In genomic region chr20:20712474-20713243, GRCh38 we compare ENCODE assay signal across 8 cellular contexts. TPM values are rescaled to one million over a fixed set of nuclear protein-coding genes. Genes with fewer than 3 reads are reported as not detected.
DNase-seq lines count a peak whose midpoint lies in the region; ATAC-seq and TF ChIP-seq lines count a peak whose summit lies in the region.

Gene RALGAPA2, minus strand, starts transcription at chr20:20712644. Its CDS starts 164 bp downstream, at chr20:20712480.

- peak within 1 kb of the TSS; percentile 92 for H3K27ac Mint-ChIP-seq in T-helper 17 cell
- peak within 1 kb of the TSS; percentile 95 for H3K27ac Mint-ChIP-seq in progenitor cell of endocrine pancreas

- H3K4me3 Mint-ChIP-seq in T-helper 17 cell (peak within 1 kb of the TSS; percentile 91), progenitor cell of endocrine pancreas (ENCODE audit: low read depth) (peak within 1 kb of the TSS; percentile 94)

- H3K27me3 ChIP-seq in left ventricle myocardium inferior (ENCODE audit: low read depth) = no peaks in the 10 kb centered on the region

- H3K27ac ChIP-seq in left ventricle myocardium inferior (replicated peaks) = peak within 1 kb of the TSS; percentile 95

- peak within 1 kb of the TSS; percentile 93 for H3K4me3 ChIP-seq in left ventricle myocardium inferior

- ATAC-seq in HG02885 (IDR thresholded peaks at IDR 0.05; ENCODE audit: poor library complexity, unreplicated experiment) (peak; percentile 97), T-helper 17 cell (peak; percentile 97)

- peaks cover 38% of the 10 kb centered on the region for H3K4me1 ChIP-seq in left ventricle myocardium inferior

- DNase-seq in NCI-H1694 treated with DMSO at 0.1 percent for 48 hours (lab: John Stamatoyannopoulos, UW) (peak; percentile 93), T-helper 17 cell (peak; percentile 88 to 96 (median 89)), amygdala (lab: John Stamatoyannopoulos, UW) (peak; percentile 85 to 100 (median 96)), left ventricle myocardium inferior (peak; percentile 97), progenitor cell of endocrine pancreas (ENCODE audit: low spot score, unreplicated experiment) (peak; percentile 94), ureter (ENCODE audit: low spot score) (peak; percentile 96)

- intact Hi-C loops in left ventricle myocardium inferior (cut with micrococcal nuclease) = no loop called here

- H3K36me3 ChIP-seq in left ventricle myocardium inferior = no peaks in the 10 kb centered on the region

- peak; percentile 33 for TF ChIP-seq POLR2A in GM15510 (IDR thresholded peaks at IDR 0.05; ENCODE audit: borderline replicate concordance, extremely low read depth, insufficient read length)

- H3K36me3 Mint-ChIP-seq in T-helper 17 cell (ENCODE audit: low read depth) = no peaks in the 10 kb centered on the region
- no peaks in the 10 kb centered on the region for H3K36me3 Mint-ChIP-seq in progenitor cell of endocrine pancreas (ENCODE audit: insufficient read depth)

- no peaks in the 10 kb centered on the region for H3K9me3 Mint-ChIP-seq in progenitor cell of endocrine pancreas (ENCODE audit: low read depth)

- H3K27me3 Mint-ChIP-seq in T-helper 17 cell = peaks cover 5% of the 10 kb centered on the region
- no peaks in the 10 kb centered on the region for H3K27me3 Mint-ChIP-seq in progenitor cell of endocrine pancreas

- H3K9me3 ChIP-seq in T-helper 17 cell (ENCODE audit: control insufficient read depth, low read length, poor library complexity, severe bottlenecking) (no peaks in the 10 kb centered on the region), left ventricle myocardium inferior (replicated peaks) (no peaks in the 10 kb centered on the region)

- H3K4me1 Mint-ChIP-seq in T-helper 17 cell (peaks cover 25% of the 10 kb centered on the region), progenitor cell of endocrine pancreas (ENCODE audit: low read depth) (peaks cover 22% of the 10 kb centered on the region)

- TF ChIP-seq CTCF in left ventricle myocardium inferior (IDR thresholded peaks at IDR 0.05; ENCODE audit: borderline replicate concordance) (peak; percentile 13), progenitor cell of endocrine pancreas (IDR thresholded peaks at IDR 0.05; ENCODE audit: unreplicated experiment) (no peak)

RNA-seq across cellular contexts. Expression of gene RALGAPA2, which starts in this region (rescaled TPM):
- 10 to 100 TPM; 27.8 to 29.5 TPM for total RNA-seq in T-helper 17 cell
- 21.0 TPM for total RNA-seq in left ventricle myocardium inferior
- 103 and 109 TPM in 2 replicates for total RNA-seq in progenitor cell of endocrine pancreas
- total RNA-seq in ureter = 107 TPM

Comparison
In these comparisons a context has a peak if more than half of its experiments do, and no peak if none do; other contexts are left out.
1. Peak in every context shown above with its lines: DNase-seq, ATAC-seq, H3K4me3 ChIP-seq and H3K27ac ChIP-seq.